ENCODE assay signal across 19 cellular contexts in genomic region chr5:32059779-32060178, GRCh38.
DNase-seq lines count a peak whose midpoint lies in the region; ATAC-seq, FAIRE-seq and TF ChIP-seq lines count a peak whose summit lies in the region.
"Had no signal": no experiment of that assay in that cellular context is flagged by ENCODE, and none has a peak within 500 bp of the region (broad histone marks: within the 10 kb centered on the region; RNA-seq: fewer than 3 reads in every experiment).

No MANE protein-coding gene starts in this region.

- no peaks in the 10 kb centered on the region for H3K4me1 ChIP-seq in astrocyte (ENCODE audit: insufficient read depth, low read length)
- H3K4me1 ChIP-seq in esophagus squamous epithelium: peaks cover 5 to 46% (median 12%) of the 10 kb centered on the region in 3 donors
- H3K4me1 ChIP-seq in testis: peaks cover 7% of the 10 kb centered on the region
- peaks cover 7 to 26% (median 19%) of the 10 kb centered on the region in 12 donors for H3K4me1 ChIP-seq in heart left ventricle
- H3K4me1 ChIP-seq: SJSA1 had no signal

- H3K9me3 ChIP-seq in astrocyte (ENCODE audit: insufficient read depth, low read depth, low read length) (no peaks in the 10 kb centered on the region), esophagus squamous epithelium (no peaks in the 10 kb centered on the region), testis (no peaks in the 10 kb centered on the region), heart left ventricle (no peaks in the 10 kb centered on the region)
- H3K9me3 ChIP-seq: SJSA1 had no signal

- no peaks in the 10 kb centered on the region for H3K27me3 Mint-ChIP-seq in astrocyte (ENCODE audit: low read depth, unreplicated experiment)

- no peak overlapping the region for H3K4me3 ChIP-seq in astrocyte (ENCODE audit: insufficient read depth, low read depth, low read length)
- H3K4me3 ChIP-seq in esophagus squamous epithelium: no peak overlapping the region
- no peak overlapping the region for H3K4me3 ChIP-seq in testis
- no peak overlapping the region for H3K4me3 ChIP-seq in heart left ventricle
- H3K4me3 ChIP-seq: SJSA1 had no signal

- H3K4me1 Mint-ChIP-seq in astrocyte (ENCODE audit: low read depth, unreplicated experiment): no peaks in the 10 kb centered on the region

- no peak overlapping the region for H3K4me2 ChIP-seq in astrocyte (ENCODE audit: low read length)
- H3K4me2 ChIP-seq: KMS-11 had no signal

- H3K27ac ChIP-seq in astrocyte (ENCODE audit: low read depth, low read length) (no peak overlapping the region), esophagus squamous epithelium (peak overlapping the region in 3 of 4 donors; percentile 2 to 54 (median 37)), testis (peak overlapping the region; percentile 15 to 72), heart left ventricle (no peak overlapping the region)
- H3K27ac ChIP-seq: KMS-11, SJSA1 had no signal

- H3K27me3 ChIP-seq in astrocyte (ENCODE audit: insufficient read depth, low read length): no peaks in the 10 kb centered on the region
- H3K27me3 ChIP-seq in esophagus squamous epithelium: no peaks in the 10 kb centered on the region
- H3K27me3 ChIP-seq in testis: no peaks in the 10 kb centered on the region
- H3K27me3 ChIP-seq in heart left ventricle: no peaks in the 10 kb centered on the region
- H3K27me3 ChIP-seq: SJSA1 had no signal

- ATAC-seq in heart left ventricle: no peak
- ATAC-seq in left ventricle myocardium superior: no peak

- peaks cover 11% of the 10 kb centered on the region for H3K36me3 Mint-ChIP-seq in astrocyte (ENCODE audit: low read depth, unreplicated experiment)

- no peak for FAIRE-seq in astrocyte (lab: Jason Lieb, UNC)

- intact Hi-C loops in esophagus squamous epithelium (cut with DNase I) (no loop called here), testis (cut with DNase I; ENCODE audit: low total_unique reads) (no loop called here), heart left ventricle (cut with DNase I) (loop anchor here in 1 of 10 donors (10.0 kb wide), 1 partner anchor 125 kb away; no protein-coding TSS in a partner anchor), left ventricle myocardium superior (cut with micrococcal nuclease) (no loop called here)

- no peaks in the 10 kb centered on the region for H3K9me3 Mint-ChIP-seq in astrocyte (ENCODE audit: unreplicated experiment)

- H2AFZ ChIP-seq in astrocyte (ENCODE audit: low read depth, low read length): no peak overlapping the region

- H3K4me3 Mint-ChIP-seq in astrocyte (ENCODE audit: unreplicated experiment): no peak overlapping the region

- WGBS in esophagus squamous epithelium, 2 donors: 25 to 55% methylated on average over 3 of the region's 3 CpGs
- WGBS in testis, 2 donors: 92 to 94% methylated on average over 3 of the region's 3 CpGs
- WGBS in heart left ventricle, 4 donors: 86 to 97% (median 94%) methylated on average over 3 of the region's 3 CpGs

- TF ChIP-seq CTCF in astrocyte (IDR thresholded peaks at IDR 0.05; ENCODE audit: insufficient read depth, low read depth, low read length) (no peak), esophagus squamous epithelium (IDR thresholded peaks at IDR 0.05) (no peak), testis (IDR thresholded peaks at IDR 0.05) (no peak), heart left ventricle (IDR thresholded peaks at IDR 0.05) (no peak)

- H3K27ac Mint-ChIP-seq in astrocyte (ENCODE audit: unreplicated experiment): no peak overlapping the region

- DNase-seq in HT1080 (ENCODE audit: low read depth) (peak; percentile 74), astrocyte (ENCODE audit: low read depth) (peak; percentile 36), esophagus squamous epithelium (lab: John Stamatoyannopoulos, UW) (no peak), testis (no peak), heart left ventricle (no peak), left ventricle myocardium superior (no peak), NCI-H2171 (lab: John Stamatoyannopoulos, UW) (no peak)
- DNase-seq in activated CD8-positive, alpha-beta memory T cell treated with anti-CD3 and anti-CD28 coated beads for 24 hours: no peak
- DNase-seq: DMS 273 treated with DMSO at 0.1 percent for 48 hours, GF-D8, GOT3, NCI-H1417, NCI-H187 treated with DMSO at 0.1 percent for 48 hours, NCI-H226, NCI-H524, NCI-H82, OCI-M1 had no signal

- TF ChIP-seq POLR2A in esophagus squamous epithelium (IDR thresholded peaks at IDR 0.05): no peak
- TF ChIP-seq POLR2A in testis (IDR thresholded peaks at IDR 0.05): no peak
- no peak for TF ChIP-seq POLR2A in heart left ventricle (IDR thresholded peaks at IDR 0.05)

- no peaks in the 10 kb centered on the region for H3K79me2 ChIP-seq in astrocyte (ENCODE audit: insufficient read depth, low read length)

- no peaks in the 10 kb centered on the region for H4K20me1 ChIP-seq in astrocyte (ENCODE audit: insufficient read depth, low read length)

- no peaks in the 10 kb centered on the region for H3K36me3 ChIP-seq in astrocyte (ENCODE audit: insufficient read depth, low read length)
- H3K36me3 ChIP-seq in esophagus squamous epithelium: peaks cover 0 to 36% (median 0%) of the 10 kb centered on the region in 3 donors
- H3K36me3 ChIP-seq in testis (ENCODE audit: low read depth, missing control alignments): no peaks in the 10 kb centered on the region
- peaks cover 0 to 78% (median 37%) of the 10 kb centered on the region in 9 donors for H3K36me3 ChIP-seq in heart left ventricle
- H3K36me3 ChIP-seq: SJSA1 had no signal

- no peak overlapping the region for H3K9ac ChIP-seq in astrocyte (ENCODE audit: low read length)
- H3K9ac ChIP-seq: KMS-11 had no signal

Comparison
In these comparisons a context has a peak if more than half of its experiments do, and no peak if none do; other contexts are left out.
1. DNase-seq: peak in HT1080 (single experiment) and astrocyte (single experiment); none in esophagus squamous epithelium (single experiment), testis (single experiment), heart left ventricle (0 of 5), left ventricle myocardium superior (single experiment), activated CD8-positive, alpha-beta memory T cell treated with anti-CD3 and anti-CD28 coated beads for 24 hours (single experiment) and NCI-H2171 (single experiment).
2. H3K27ac ChIP-seq: peak in esophagus squamous epithelium (3 of 4) and testis (2 of 2); none in astrocyte (single experiment) and heart left ventricle (0 of 12).